Comparison of ENCODE assay signal across 1 cellular context in the genomic region with DNA sequence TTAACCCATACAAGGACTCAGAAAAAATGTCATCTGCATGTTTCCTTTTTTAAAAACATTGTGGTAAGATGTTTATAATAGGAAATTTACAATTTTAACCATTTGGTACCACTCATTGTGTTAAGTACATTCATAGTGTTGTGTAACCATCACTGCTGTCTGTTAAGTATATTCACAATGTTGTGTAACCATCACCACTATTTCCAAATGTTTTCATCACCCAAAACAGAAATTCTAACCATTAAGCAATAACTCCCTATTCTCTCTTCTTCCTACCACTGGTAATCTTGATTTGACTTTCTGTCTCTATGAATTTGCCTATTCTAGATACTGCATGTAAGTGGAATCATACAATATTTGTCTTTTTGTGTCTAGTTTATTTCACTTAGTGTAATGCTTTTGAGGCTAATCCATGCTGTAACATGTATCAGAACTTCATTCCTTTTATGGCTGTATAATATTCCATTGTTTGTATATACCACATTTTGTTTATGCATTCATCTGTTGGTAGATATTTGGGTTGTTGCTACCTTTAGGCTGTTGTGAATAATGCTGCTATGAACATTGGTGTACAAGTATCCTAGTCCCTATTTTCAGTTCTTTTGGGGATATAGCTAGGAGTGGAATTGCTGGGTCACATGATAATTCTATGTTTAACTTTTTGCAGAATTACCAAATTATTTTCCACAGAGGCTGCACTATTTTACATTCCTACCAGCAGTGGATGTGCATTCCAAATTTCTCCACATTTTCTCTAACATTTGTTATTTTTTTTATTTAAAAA.
TF ChIP-seq lines count a peak whose summit lies in the region.

No MANE protein-coding gene starts in this region.

TF ChIP-seq in GM23338, 12 proteins besides CTCF, POLR2A, EP300 and RAD21 (continued from another document):
- TF ChIP-seq, protein P1, sequence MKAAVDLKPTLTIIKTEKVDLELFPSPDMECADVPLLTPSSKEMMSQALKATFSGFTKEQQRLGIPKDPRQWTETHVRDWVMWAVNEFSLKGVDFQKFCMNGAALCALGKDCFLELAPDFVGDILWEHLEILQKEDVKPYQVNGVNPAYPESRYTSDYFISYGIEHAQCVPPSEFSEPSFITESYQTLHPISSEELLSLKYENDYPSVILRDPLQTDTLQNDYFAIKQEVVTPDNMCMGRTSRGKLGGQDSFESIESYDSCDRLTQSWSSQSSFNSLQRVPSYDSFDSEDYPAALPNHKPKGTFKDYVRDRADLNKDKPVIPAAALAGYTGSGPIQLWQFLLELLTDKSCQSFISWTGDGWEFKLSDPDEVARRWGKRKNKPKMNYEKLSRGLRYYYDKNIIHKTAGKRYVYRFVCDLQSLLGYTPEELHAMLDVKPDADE (IDR thresholded peaks at IDR 0.05), result no peak
- TF ChIP-seq EZH2phosphoT487 (IDR thresholded peaks at IDR 0.05; ENCODE audit: unreplicated experiment) (no peak), STAT1 (IDR thresholded peaks at IDR 0.05; ENCODE audit: unreplicated experiment) (no peak)
